ENCODE assay signal across 16 cellular contexts in the genomic region with DNA sequence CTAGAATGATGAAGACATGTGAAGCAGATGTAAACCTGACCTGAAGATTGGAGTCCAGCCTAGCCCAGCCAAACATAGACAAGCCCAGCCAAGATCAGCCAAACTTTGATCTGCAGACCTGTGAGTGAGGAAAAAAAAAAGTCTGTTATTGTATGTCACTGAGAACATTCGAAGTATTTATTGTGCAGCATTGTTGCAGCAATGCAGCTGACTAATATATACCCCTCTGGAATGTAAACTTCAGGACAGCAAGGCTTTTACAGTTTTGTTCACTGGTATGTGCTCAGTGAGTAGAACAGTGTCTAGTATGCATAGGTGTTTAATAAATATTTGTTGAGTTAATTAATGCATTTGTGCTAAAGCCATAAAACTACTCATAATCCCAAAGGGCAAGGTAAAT. TPM values are rescaled to one million over a fixed set of nuclear protein-coding genes. Genes with fewer than 3 reads are reported as not detected.
DNase-seq lines count a peak whose midpoint lies in the region; ATAC-seq and TF ChIP-seq lines count a peak whose summit lies in the region.
"Had no signal": no experiment of that assay in that cellular context is flagged by ENCODE, and none has a peak within 500 bp of the region (broad histone marks: within the 10 kb centered on the region; RNA-seq: fewer than 3 reads in every experiment).

No MANE protein-coding gene starts in this region.

- no peak overlapping the region for H4K12ac ChIP-seq in trophoblast cell (ENCODE audit: low read depth, low read length)

- H3K4me1 ChIP-seq in RWPE2 (ENCODE audit: insufficient read depth, poor library complexity, severe bottlenecking) (no peaks in the 10 kb centered on the region), trophoblast cell (ENCODE audit: control insufficient read depth in 1 of 2, insufficient read depth in 2 of 2, low read length in 2 of 2) (no peaks in the 10 kb centered on the region), right lobe of liver (no peaks in the 10 kb centered on the region)
- H3K4me1 ChIP-seq: BE2C, HAP-1 had no signal

- in situ Hi-C loops in KBM-7 (cut with MboI; ENCODE audit: low pct_unique_long_range_greater_than_20kb, low sequenced_read_pairs), result no loop called here

- H3K79me2 ChIP-seq in trophoblast cell (ENCODE audit: control insufficient read depth, insufficient read depth, low read length, poor library complexity), result no peaks in the 10 kb centered on the region

- no CpG with 5 or more reads among the region's 1 CpG for WGBS in trophoblast cell (ENCODE audit: extremely low coverage, insufficient coverage, insufficient read length)
- WGBS in right lobe of liver (ENCODE audit: insufficient coverage, low coverage, low lambda C conversion rate, missing lambda C conversion rate), result 71% methylated on average over 1 of the region's 1 CpG

- no peaks in the 10 kb centered on the region for H3K79me1 ChIP-seq in trophoblast cell (ENCODE audit: low read length)

- H3K9me3 ChIP-seq in RWPE2 (ENCODE audit: severe bottlenecking), result peaks cover 5% of the 10 kb centered on the region
- H3K9me3 ChIP-seq in trophoblast cell (ENCODE audit: insufficient read depth, low read depth, low read length), result no peaks in the 10 kb centered on the region
- H3K9me3 ChIP-seq in right lobe of liver, result peaks cover 0 to 3% (median 0%) of the 10 kb centered on the region in 4 donors
- H3K9me3 ChIP-seq: BE2C had no signal

- H4K91ac ChIP-seq in trophoblast cell (ENCODE audit: low read depth, low read length), result no peak overlapping the region

- no peak overlapping the region for H3K18ac ChIP-seq in trophoblast cell (ENCODE audit: low read length)

- H3K9ac ChIP-seq in trophoblast cell (ENCODE audit: low read length), result no peak overlapping the region

- H3K14ac ChIP-seq in trophoblast cell (ENCODE audit: low read length), result no peak overlapping the region

- H2AK5ac ChIP-seq in trophoblast cell (ENCODE audit: low read length), result no peak overlapping the region

- no peak overlapping the region for H3K4ac ChIP-seq in trophoblast cell (ENCODE audit: low read depth, low read length)

- H3K4me2 ChIP-seq in trophoblast cell (ENCODE audit: low read length), result no peak overlapping the region

- no peak overlapping the region for H4K8ac ChIP-seq in trophoblast cell (ENCODE audit: low read depth, low read length)

- intact Hi-C loops in right lobe of liver (cut with DNase I), result no loop called here

- H3K23ac ChIP-seq in trophoblast cell (ENCODE audit: low read length), result no peak overlapping the region

- DNase-seq in HCEC 1CT (peak; percentile 30), RWPE2 (ENCODE audit: low spot score) (no peak), fibroblast of villous mesenchyme (ENCODE audit: low read depth) (peak; percentile 10), trophoblast cell (peak; percentile 50 to 77), KBM-7 (no peak), right lobe of liver (no peak), H4 (ENCODE audit: low spot score) (no peak)
- DNase-seq: BE2C; CD4-positive, alpha-beta memory T cell; DMS79; EL; GDM1; GOT3 had no signal

- H3K27ac ChIP-seq in RWPE2 (ENCODE audit: poor library complexity, severe bottlenecking), result no peak overlapping the region
- H3K27ac ChIP-seq in trophoblast cell (ENCODE audit: low read depth, low read length), result no peak overlapping the region
- no peak overlapping the region for H3K27ac ChIP-seq in right lobe of liver
- H3K27ac ChIP-seq: C4-2B had no signal

- H3K27me3 ChIP-seq in RWPE2 (ENCODE audit: insufficient read depth, poor library complexity, severe bottlenecking), result peaks cover 7% of the 10 kb centered on the region
- no peaks in the 10 kb centered on the region for H3K27me3 ChIP-seq in trophoblast cell (ENCODE audit: insufficient read depth, low read length)
- no peaks in the 10 kb centered on the region for H3K27me3 ChIP-seq in right lobe of liver

- H2BK12ac ChIP-seq in trophoblast cell (ENCODE audit: low read length), result no peak overlapping the region

- TF ChIP-seq CTCF in RWPE2 (IDR thresholded peaks at IDR 0.05; ENCODE audit: poor library complexity, severe bottlenecking) (no peak), fibroblast of villous mesenchyme (IDR thresholded peaks at IDR 0.05; ENCODE audit: insufficient read depth, low read depth, low read length) (no peak), right lobe of liver (IDR thresholded peaks at IDR 0.05) (no peak)

- H2AFZ ChIP-seq in trophoblast cell (ENCODE audit: insufficient read depth, low read length, poor library complexity), result no peak overlapping the region

- no peak overlapping the region for H3K4me3 ChIP-seq in RWPE2 (ENCODE audit: severe bottlenecking)
- H3K4me3 ChIP-seq in fibroblast of villous mesenchyme (ENCODE audit: low read depth, low read length), result no peak overlapping the region
- H3K4me3 ChIP-seq in trophoblast cell (ENCODE audit: low read depth, low read length), result no peak overlapping the region
- no peak overlapping the region for H3K4me3 ChIP-seq in right lobe of liver
- H3K4me3 ChIP-seq: HAP-1 had no signal

- H3K36me3 ChIP-seq in RWPE2 (ENCODE audit: low read depth) (no peaks in the 10 kb centered on the region), trophoblast cell (ENCODE audit: control insufficient read depth in 1 of 2, insufficient read depth in 2 of 2, low read length in 2 of 2) (no peaks in the 10 kb centered on the region), right lobe of liver (no peaks in the 10 kb centered on the region)
- H3K36me3 ChIP-seq: BE2C, HAP-1 had no signal

- no peak for TF ChIP-seq POLR2A in right lobe of liver (IDR thresholded peaks at IDR 0.05)

- ATAC-seq in RWPE2 (ENCODE audit: low read depth) (peak; percentile 54; the same call in 1 of the 3 replicates), right lobe of liver (no peak)

- no peak overlapping the region for H2BK120ac ChIP-seq in trophoblast cell (ENCODE audit: insufficient read depth, low read length, poor library complexity)

- no peak overlapping the region for H2BK5ac ChIP-seq in trophoblast cell (ENCODE audit: low read depth, low read length, poor library complexity)

RNA-seq across cellular contexts. Expression of a gene that starts 23.4 kb away (rescaled TPM):
- not detected in 2 replicates for total RNA-seq in fibroblast of villous mesenchyme
- not detected in 2 replicates for polyA plus RNA-seq in trophoblast cell (2013)
- not detected for total RNA-seq in right lobe of liver
- not detected in 2 replicates for total RNA-seq in H4 (2014; rRNA removed; shearing (Covaris generic))
- total RNA-seq: CD4-positive, alpha-beta memory T cell had no signal
- polyA plus RNA-seq: AG04450; CD4-positive, alpha-beta memory T cell had no signal

RNA-seq across cellular contexts. Expression of a gene that starts 45.7 kb away (rescaled TPM):
- total RNA-seq in fibroblast of villous mesenchyme, result 44.9 and 61.5 TPM in 2 replicates
- 84.4 and 86.9 TPM in 2 replicates for polyA plus RNA-seq in trophoblast cell (2013)
- total RNA-seq in right lobe of liver, result 100 to 1,000 TPM in 1 of 6 experiments, 10 to 100 TPM in 5; 55.9 to 107 (median 65.3) TPM
- 88.2 and 93.0 TPM in 2 replicates for total RNA-seq in H4 (2014; rRNA removed; shearing (Covaris generic))

RNA-seq across cellular contexts. Expression of a gene that starts 52.6 kb away (rescaled TPM):
- total RNA-seq in fibroblast of villous mesenchyme (21.3 and 37.6 TPM in 2 replicates), right lobe of liver (10 to 100 TPM; 19.3 to 84.7 (median 69.9) TPM)
- polyA plus RNA-seq in trophoblast cell (2013), result 204 and 206 TPM in 2 replicates
- 25.6 and 32.2 TPM in 2 replicates for total RNA-seq in H4 (2014; rRNA removed; shearing (Covaris generic))

Comparison
In these comparisons a context has a peak if more than half of its experiments do, and no peak if none do; other contexts are left out.
1. DNase-seq: peak in HCEC 1CT (single experiment), fibroblast of villous mesenchyme (single experiment) and trophoblast cell (2 of 2); none in RWPE2 (single experiment), KBM-7 (single experiment), right lobe of liver (0 of 3) and H4 (single experiment).